Comparison of ENCODE assay signal across 19 cellular contexts in the genomic region with DNA sequence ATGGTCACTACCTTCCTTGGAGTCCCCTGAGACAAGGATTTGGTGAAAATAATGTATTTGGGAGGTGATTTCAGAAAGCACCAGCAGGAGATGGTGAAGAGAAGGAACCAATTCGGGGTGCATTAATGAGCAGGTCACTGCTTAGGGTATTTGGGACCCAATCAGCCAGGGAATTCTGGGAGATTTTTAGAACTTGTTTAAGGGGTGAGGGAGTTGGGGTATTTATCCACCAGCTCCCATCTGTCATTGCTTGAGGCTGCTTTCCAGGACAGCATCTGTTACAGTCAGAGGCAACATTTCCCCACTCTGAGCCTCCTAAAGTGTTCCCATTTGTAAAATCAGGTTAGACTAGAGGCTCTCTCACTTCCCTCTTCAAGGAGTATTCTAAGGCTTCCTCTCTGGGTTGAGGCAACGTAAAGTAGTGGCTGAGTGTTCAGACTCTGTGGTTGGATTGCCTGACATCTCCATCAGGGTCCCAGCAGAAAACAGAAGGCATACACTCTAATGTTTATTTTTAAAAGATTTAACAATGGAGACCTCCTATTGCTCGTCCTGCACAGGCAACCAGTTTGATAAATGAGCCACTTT.
"Had no signal": no experiment of that assay in that cellular context is flagged by ENCODE, and none has a peak within 500 bp of the region (broad histone marks: within the 10 kb centered on the region; RNA-seq: fewer than 3 reads in every experiment).

No MANE protein-coding gene starts in this region.

- H3K27ac Mint-ChIP-seq: activated naive CD4-positive, alpha-beta T cell treated with anti-CD3 and anti-CD28 coated beads for 36 hours; brain; effector memory CD8-positive, alpha-beta T cell; naive B cell; progenitor cell of endocrine pancreas; type B pancreatic cell had no signal

- H3K27ac ChIP-seq: hepatocyte, right atrium auricular region, testis, VCaP had no signal

- H3K36me3 Mint-ChIP-seq: brain, naive B cell, type B pancreatic cell had no signal

- H3K4me3 ChIP-seq: hepatocyte, mucosa of descending colon, right atrium auricular region, testis had no signal

- H3K9me3 ChIP-seq: mucosa of descending colon, right atrium auricular region, testis had no signal

- H3K4me3 Mint-ChIP-seq: activated naive CD4-positive, alpha-beta T cell treated with anti-CD3 and anti-CD28 coated beads for 36 hours; activated T-cell treated with anti-CD3 and anti-CD28 coated beads, Interleukin-2, amount 50 U/mL, for 4 hours; brain; effector memory CD8-positive, alpha-beta T cell; naive B cell; neural crest cell; type B pancreatic cell had no signal

- ATAC-seq: activated T-cell treated with anti-CD3 and anti-CD28 coated beads, Interleukin-2, amount 50 U/mL, for 4 hours; effector memory CD8-positive, alpha-beta T cell; mucosa of descending colon had no signal

- H3K36me3 ChIP-seq: right atrium auricular region had no signal

- DNase-seq: activated CD4-positive, alpha-beta T cell treated with anti-CD3 and anti-CD28 coated beads, Interleukin-2, amount 50 U/mL, for 1 hour; activated CD4-positive, CD25-positive, alpha-beta regulatory T cell treated with anti-CD3 and anti-CD28 coated beads, Interleukin-2, amount 50 U/mL, for 72 hours; activated CD8-positive, alpha-beta memory T cell treated with anti-CD3 and anti-CD28 coated beads, Interleukin-2, amount 50 U/mL, for 4 hours; activated naive CD4-positive, alpha-beta T cell treated with anti-CD3 and anti-CD28 coated beads for 36 hours; activated T-cell treated with anti-CD3 and anti-CD28 coated beads, Interleukin-2, amount 50 U/mL, for 4 hours; caudate nucleus; effector memory CD8-positive, alpha-beta T cell; mesenchymal stem cell; mucosa of descending colon; naive B cell; stimulated activated CD4-positive, alpha-beta T cell treated with anti-CD3 and anti-CD28 coated beads, Interleukin-4, amount 100 ng/mL, for 1 hour; testis had no signal

- H3K4me1 ChIP-seq: right atrium auricular region, testis had no signal

- H3K9me3 Mint-ChIP-seq: activated naive CD4-positive, alpha-beta T cell treated with anti-CD3 and anti-CD28 coated beads for 36 hours; effector memory CD8-positive, alpha-beta T cell; type B pancreatic cell had no signal

- H3K27me3 Mint-ChIP-seq: progenitor cell of endocrine pancreas had no signal

- H3K27me3 ChIP-seq: hepatocyte, right atrium auricular region, testis had no signal
